9 cellular contexts compared by ENCODE assay signal in the genomic region with DNA sequence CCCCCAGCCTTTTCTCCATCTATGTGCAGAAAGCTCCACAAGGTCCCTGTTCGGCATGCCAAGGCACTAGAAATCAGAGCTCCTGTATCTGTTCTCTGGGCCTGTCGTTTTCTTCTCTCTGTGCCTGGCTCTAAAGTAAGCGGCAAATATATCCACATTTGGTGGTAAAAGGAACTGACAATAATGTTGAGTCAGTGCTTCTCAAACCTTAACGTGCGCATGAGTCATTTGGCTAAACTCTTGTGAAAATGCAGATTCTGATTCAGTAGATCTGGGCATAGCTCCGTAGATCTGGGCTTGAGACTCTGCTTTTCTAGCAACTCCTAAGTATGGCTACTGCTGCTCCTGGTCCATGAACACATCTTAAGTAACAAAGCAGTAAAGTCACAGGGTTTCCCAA. TPM values are rescaled to one million over a fixed set of nuclear protein-coding genes. Genes with fewer than 3 reads are reported as not detected.
DNase-seq lines count a peak whose midpoint lies in the region; ATAC-seq and TF ChIP-seq lines count a peak whose summit lies in the region.
"Had no signal": no experiment of that assay in that cellular context is flagged by ENCODE, and none has a peak within 500 bp of the region (broad histone marks: within the 10 kb centered on the region; RNA-seq: fewer than 3 reads in every experiment).

No MANE protein-coding gene starts in this region.

- no peaks in the 10 kb centered on the region for H3K36me3 Mint-ChIP-seq in CD14-positive monocyte

- H4K91ac ChIP-seq in neuronal stem cell (ENCODE audit: low read depth, low read length, poor library complexity): no peak overlapping the region

- peak overlapping the region; percentile 52 to 80 for H3K4me3 Mint-ChIP-seq in CD14-positive monocyte
- H3K4me3 Mint-ChIP-seq: activated naive CD8-positive, alpha-beta T cell treated with anti-CD3 and anti-CD28 coated beads, Interleukin-2, amount 50 U/mL, for 24 hours had no signal

- H3K27me3 ChIP-seq in neuronal stem cell (ENCODE audit: control insufficient read depth in 3 of 3, insufficient read depth in 3 of 3, low read depth in 1 of 3, low read length in 3 of 3) (no peaks in the 10 kb centered on the region), tibial nerve (no peaks in the 10 kb centered on the region)

- no peak overlapping the region for H2AK5ac ChIP-seq in neuronal stem cell (ENCODE audit: low read depth, low read length)

- H4K8ac ChIP-seq in neuronal stem cell (ENCODE audit: low read depth, low read length): no peak overlapping the region

- no peak overlapping the region for H3K18ac ChIP-seq in neuronal stem cell (ENCODE audit: low read length)

- H2BK12ac ChIP-seq in neuronal stem cell (ENCODE audit: low read length): no peak overlapping the region

- H3K27me3 Mint-ChIP-seq in CD14-positive monocyte (ENCODE audit: low read depth in 3 of 3): peaks cover 1 to 10% (median 3%) of the 10 kb centered on the region in 3 donors

- ATAC-seq in HG03095 (IDR thresholded peaks at IDR 0.05; ENCODE audit: unreplicated experiment): no peak
- ATAC-seq: activated naive CD8-positive, alpha-beta T cell treated with anti-CD3 and anti-CD28 coated beads, Interleukin-2, amount 50 U/mL, for 24 hours had no signal

- H3K79me1 ChIP-seq in neuronal stem cell (ENCODE audit: low read depth, low read length): no peaks in the 10 kb centered on the region

- peak overlapping the region; percentile 46 for H2AFZ ChIP-seq in neuronal stem cell (ENCODE audit: low read length)

- no peak overlapping the region for H3K4me2 ChIP-seq in neuronal stem cell (ENCODE audit: insufficient read depth, low read length, poor library complexity, severe bottlenecking)

- peak in 1 of 2 donors; percentile 40 for TF ChIP-seq EP300 in tibial nerve (IDR thresholded peaks at IDR 0.05)

- H3K9me3 Mint-ChIP-seq in CD14-positive monocyte: no peaks in the 10 kb centered on the region
- H3K9me3 Mint-ChIP-seq: activated naive CD8-positive, alpha-beta T cell treated with anti-CD3 and anti-CD28 coated beads, Interleukin-2, amount 50 U/mL, for 24 hours had no signal

- no peak overlapping the region for H2BK5ac ChIP-seq in neuronal stem cell (ENCODE audit: low read length)

- no peak overlapping the region for H3K23ac ChIP-seq in neuronal stem cell (ENCODE audit: low read depth, low read length, poor library complexity)

- H2BK15ac ChIP-seq in neuronal stem cell (ENCODE audit: low read length): no peak overlapping the region

- DNase-seq in CD14-positive monocyte (ENCODE audit: low spot score) (peak; percentile 68), NOMO-1 treated with DMSO at 0.1 percent for 48 hours (lab: John Stamatoyannopoulos, UW; ENCODE audit: unreplicated experiment) (peak; percentile 95), dermis blood vessel endothelial cell (peak; percentile 52), neuronal stem cell (ENCODE audit: low spot score) (no peak), NCI-H2171 (lab: John Stamatoyannopoulos, UW) (no peak), tibial nerve (ENCODE audit: low spot score in 2 of 2) (no peak), NCI-H82 treated with DMSO at 0.1 percent for 48 hours (lab: John Stamatoyannopoulos, UW; ENCODE audit: unreplicated experiment) (no peak)
- DNase-seq: activated naive CD8-positive, alpha-beta T cell treated with anti-CD3 and anti-CD28 coated beads, Interleukin-2, amount 50 U/mL, for 24 hours had no signal

- H3K14ac ChIP-seq in neuronal stem cell (ENCODE audit: low read length): no peak overlapping the region

- H3K4me1 ChIP-seq in neuronal stem cell (ENCODE audit: control insufficient read depth in 2 of 2, insufficient read depth in 1 of 2, low read depth in 1 of 2, low read length in 2 of 2): no peaks in the 10 kb centered on the region
- no peaks in the 10 kb centered on the region for H3K4me1 ChIP-seq in tibial nerve

- no peak for TF ChIP-seq CTCF in CD14-positive monocyte (IDR thresholded peaks at IDR 0.05)
- TF ChIP-seq CTCF in tibial nerve (IDR thresholded peaks at IDR 0.05): no peak

- H3K27ac ChIP-seq in neuronal stem cell (replicated peaks; ENCODE audit: low read length): no peak overlapping the region
- no peak overlapping the region for H3K27ac ChIP-seq in tibial nerve

- H2BK120ac ChIP-seq in neuronal stem cell (ENCODE audit: low read depth, low read length): no peak overlapping the region

- peaks cover 45% of the 10 kb centered on the region for H3K4me1 Mint-ChIP-seq in CD14-positive monocyte

- no CpG with 5 or more reads among the region's 6 CpGs for WGBS in neuronal stem cell (ENCODE audit: extremely low coverage in 2 of 2, insufficient read length in 2 of 2, insufficient replicate concordance in 1 of 2), 2 donors
- WGBS in tibial nerve, 2 donors: 63 to 70% methylated on average over 6 of the region's 6 CpGs

- peak overlapping the region; percentile 95 to 99 (median 98) for H3K27ac Mint-ChIP-seq in CD14-positive monocyte
- H3K27ac Mint-ChIP-seq: activated naive CD8-positive, alpha-beta T cell treated with anti-CD3 and anti-CD28 coated beads, Interleukin-2, amount 50 U/mL, for 24 hours had no signal

- H3K9ac ChIP-seq in neuronal stem cell (ENCODE audit: low read depth, low read length, poor library complexity): no peak overlapping the region

- H3K36me3 ChIP-seq in neuronal stem cell (replicated peaks in 1 of 2; ENCODE audit: control insufficient read depth in 2 of 2, insufficient read depth in 2 of 2, low read length in 2 of 2) (no peaks in the 10 kb centered on the region), tibial nerve (no peaks in the 10 kb centered on the region)

- H3K4me3 ChIP-seq in neuronal stem cell (ENCODE audit: low read length in 2 of 2) (no peak overlapping the region), tibial nerve (no peak overlapping the region)

- no peak overlapping the region for H3K4ac ChIP-seq in neuronal stem cell (ENCODE audit: low read length)

- intact Hi-C loops in CD14-positive monocyte (cut with micrococcal nuclease): loop anchor here (5.0 kb wide), 1 partner anchor 37 kb away; no protein-coding TSS in a partner anchor

- no peak for TF ChIP-seq POLR2A in tibial nerve (IDR thresholded peaks at IDR 0.05)

- H3K9me3 ChIP-seq in neuronal stem cell (replicated peaks in 1 of 2; ENCODE audit: control insufficient read depth in 2 of 2, insufficient read depth in 1 of 2, low read depth in 1 of 2, low read length in 2 of 2): no peaks in the 10 kb centered on the region
- no peaks in the 10 kb centered on the region for H3K9me3 ChIP-seq in tibial nerve

RNA-seq across cellular contexts. Expression of gene ACSL3, which starts 16.5 kb away (rescaled TPM):
- polyA plus RNA-seq in CD14-positive monocyte: 10 to 100 TPM; 19.9 to 24.4 TPM
- 125 and 137 TPM in 2 replicates for total RNA-seq in dermis blood vessel endothelial cell
- polyA plus RNA-seq in neuronal stem cell (2013, experiment 1 of 2): 64.8 TPM
- 66.0 TPM for polyA plus RNA-seq in neuronal stem cell (2013, experiment 2 of 2)
- 10 to 100 TPM; 38.4 to 57.3 (median 53.5) TPM for total RNA-seq in tibial nerve

Comparison
In these comparisons a context has a peak if more than half of its experiments do, and no peak if none do; other contexts are left out.
1. DNase-seq: peak in CD14-positive monocyte (single experiment), NOMO-1 treated with DMSO at 0.1 percent for 48 hours (single experiment) and dermis blood vessel endothelial cell (single experiment); none in neuronal stem cell (single experiment), NCI-H2171 (single experiment), tibial nerve (0 of 2) and NCI-H82 treated with DMSO at 0.1 percent for 48 hours (single experiment).